In genomic region chr12:76156314-76156713, GRCh38 we compare ENCODE assay signal across 20 cellular contexts.
"Had no signal": no experiment of that assay in that cellular context is flagged by ENCODE, and none has a peak within 500 bp of the region (broad histone marks: within the 10 kb centered on the region; RNA-seq: fewer than 3 reads in every experiment).

No MANE protein-coding gene starts in this region.

- H3K36me3 Mint-ChIP-seq: immature natural killer cell; naive thymus-derived CD4-positive, alpha-beta T cell; type B pancreatic cell had no signal

- H3K27ac Mint-ChIP-seq: effector memory CD8-positive, alpha-beta T cell; naive thymus-derived CD4-positive, alpha-beta T cell; nephron progenitor cell; progenitor cell of endocrine pancreas; type B pancreatic cell had no signal

- H3K4me3 Mint-ChIP-seq: effector memory CD8-positive, alpha-beta T cell; immature natural killer cell; naive thymus-derived CD4-positive, alpha-beta T cell; nephron progenitor cell; type B pancreatic cell had no signal

- ATAC-seq: effector memory CD8-positive, alpha-beta T cell; gastrocnemius medialis; heart right ventricle; right cardiac atrium; stimulated activated naive CD8-positive, alpha-beta T cell treated with anti-CD3 and anti-CD28 coated beads, Interleukin-15, Interleukin-2, amounts not matched to agents 100 U/mL and 50 U/mL, for 24 hours had no signal

- DNase-seq: cortex of kidney; effector memory CD8-positive, alpha-beta T cell; gastrocnemius medialis; heart right ventricle; immature natural killer cell; left lung; mesendoderm; naive thymus-derived CD4-positive, alpha-beta T cell; nephron progenitor cell; ovary; right cardiac atrium; stimulated activated CD4-positive, alpha-beta T cell treated with anti-CD3 and anti-CD28 coated beads, Interleukin-2, amount 100 ng/mL, for 48 hours; stimulated activated naive CD8-positive, alpha-beta T cell treated with anti-CD3 and anti-CD28 coated beads, Interleukin-15, Interleukin-2, amounts not matched to agents 100 U/mL and 50 U/mL, for 24 hours; thyroid gland had no signal

- H3K36me3 ChIP-seq: esophagus muscularis mucosa, gastrocnemius medialis, heart right ventricle, left lung, ovary, suprapubic skin, thyroid gland had no signal

- H3K9me3 ChIP-seq: esophagus muscularis mucosa, gastrocnemius medialis, left lung, ovary, suprapubic skin, thyroid gland had no signal

- H3K27ac ChIP-seq: epithelial cell of prostate, esophagus muscularis mucosa, gastrocnemius medialis, ovary, suprapubic skin, thyroid gland had no signal

- H3K4me1 ChIP-seq: esophagus muscularis mucosa, gastrocnemius medialis, suprapubic skin, thyroid gland had no signal

- H3K27me3 ChIP-seq: esophagus muscularis mucosa, gastrocnemius medialis, heart right ventricle, left lung, ovary, suprapubic skin, thyroid gland had no signal

- H3K9me3 Mint-ChIP-seq: effector memory CD8-positive, alpha-beta T cell; immature natural killer cell; nephron progenitor cell; type B pancreatic cell had no signal

- H3K4me3 ChIP-seq: esophagus muscularis mucosa, gastrocnemius medialis, heart right ventricle, left lung, lung, ovary, suprapubic skin, thyroid gland had no signal

- H3K27me3 Mint-ChIP-seq: effector memory CD8-positive, alpha-beta T cell; naive thymus-derived CD4-positive, alpha-beta T cell; progenitor cell of endocrine pancreas; type B pancreatic cell had no signal
